Comparison of ENCODE assay signal across 14 cellular contexts in the genomic region with DNA sequence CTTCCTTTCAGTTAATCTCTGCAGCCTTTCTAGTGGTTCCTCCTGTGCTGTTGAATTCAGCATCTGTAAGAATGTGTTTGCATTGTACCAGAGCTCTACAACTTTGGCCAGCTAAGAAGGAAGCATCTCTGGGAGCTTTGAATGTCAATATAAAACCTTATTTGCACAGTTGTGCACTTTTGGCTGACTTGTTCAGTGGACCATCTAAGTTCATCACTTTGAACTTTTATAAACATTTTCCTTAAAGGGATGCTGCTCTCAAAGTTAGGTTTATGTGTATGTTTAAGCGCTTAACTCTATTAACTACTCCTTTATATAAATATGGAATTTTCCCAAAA.
"Had no signal": no experiment of that assay in that cellular context is flagged by ENCODE, and none has a peak within 500 bp of the region (broad histone marks: within the 10 kb centered on the region; RNA-seq: fewer than 3 reads in every experiment).

No MANE protein-coding gene starts in this region.

- H3K27ac ChIP-seq: pancreas, thoracic aorta had no signal

- DNase-seq: activated CD4-positive, alpha-beta T cell treated with anti-CD3 and anti-CD28 coated beads for 36 hours; activated CD8-positive, alpha-beta memory T cell treated with anti-CD3 and anti-CD28 coated beads, Interleukin-2, amount 50 U/mL, for 48 hours; activated CD8-positive, alpha-beta T cell treated with anti-CD3 and anti-CD28 coated beads, Interleukin-2, amount 10 ng/mL, durations not matched to agents 7 days and 5 days; left colon; pancreas; stimulated activated CD4-positive, alpha-beta T cell treated with anti-CD3 and anti-CD28 coated beads, Interleukin-4, amount 100 ng/mL, for 1 hour; stimulated activated CD8-positive, alpha-beta memory T cell treated with anti-CD3 and anti-CD28 coated beads, Interleukin-4, amount 100 ng/mL, for 48 hours; stimulated activated naive CD8-positive, alpha-beta T cell treated with anti-CD3 and anti-CD28 coated beads, Interleukin-15, amount 100 ng/mL, for 72 hours; T-helper 9 cell had no signal

- H3K4me3 ChIP-seq: breast epithelium, pancreas, thoracic aorta had no signal

- FAIRE-seq: pancreas had no signal

- H3K27me3 ChIP-seq: breast epithelium, pancreas had no signal

- H3K9me3 Mint-ChIP-seq: activated naive CD4-positive, alpha-beta T cell treated with anti-CD3 and anti-CD28 coated beads, Interleukin-2, amount 50 U/mL, for 72 hours; neural crest cell; stimulated activated naive CD8-positive, alpha-beta T cell treated with anti-CD3 and anti-CD28 coated beads, Interleukin-15, amount 100 ng/mL, for 72 hours had no signal

- H3K36me3 ChIP-seq: breast epithelium, pancreas, thoracic aorta had no signal

- ATAC-seq: activated CD8-positive, alpha-beta T cell treated with anti-CD3 and anti-CD28 coated beads, Interleukin-2, amount 10 ng/mL, durations not matched to agents 7 days and 5 days; esophagus mucosa; left colon had no signal

- H3K27me3 Mint-ChIP-seq: activated CD4-positive, alpha-beta T cell treated with anti-CD3 and anti-CD28 coated beads for 36 hours; stimulated activated naive CD8-positive, alpha-beta T cell treated with anti-CD3 and anti-CD28 coated beads, Interleukin-15, amount 100 ng/mL, for 72 hours had no signal

- H3K4me3 Mint-ChIP-seq: activated CD4-positive, alpha-beta T cell treated with anti-CD3 and anti-CD28 coated beads for 36 hours; activated CD8-positive, alpha-beta T cell treated with anti-CD3 and anti-CD28 coated beads, Interleukin-2, amount 10 ng/mL, durations not matched to agents 7 days and 5 days; neural crest cell; stimulated activated naive CD8-positive, alpha-beta T cell treated with anti-CD3 and anti-CD28 coated beads, Interleukin-15, amount 100 ng/mL, for 72 hours had no signal

- H3K9me3 ChIP-seq: breast epithelium, pancreas, thoracic aorta had no signal

- H3K27ac Mint-ChIP-seq: activated CD4-positive, alpha-beta T cell treated with anti-CD3 and anti-CD28 coated beads for 36 hours; activated naive CD4-positive, alpha-beta T cell treated with anti-CD3 and anti-CD28 coated beads, Interleukin-2, amount 50 U/mL, for 72 hours; stimulated activated naive CD8-positive, alpha-beta T cell treated with anti-CD3 and anti-CD28 coated beads, Interleukin-15, amount 100 ng/mL, for 72 hours had no signal
